1 cellular context compared by ENCODE assay signal in genomic region chr11:68831124-68831523, GRCh38.
TF ChIP-seq lines count a peak whose summit lies in the region.

No MANE protein-coding gene starts in this region.

TF ChIP-seq in GM23338, 12 proteins besides CTCF, POLR2A, EP300 and RAD21 (continued from another document):
- TF ChIP-seq ZNF462 (CRISPR knock-in tag; IDR thresholded peaks at IDR 0.05) (no peak), REST (IDR thresholded peaks at IDR 0.05; ENCODE audit: unreplicated experiment) (no peak)
